In the genomic region with DNA sequence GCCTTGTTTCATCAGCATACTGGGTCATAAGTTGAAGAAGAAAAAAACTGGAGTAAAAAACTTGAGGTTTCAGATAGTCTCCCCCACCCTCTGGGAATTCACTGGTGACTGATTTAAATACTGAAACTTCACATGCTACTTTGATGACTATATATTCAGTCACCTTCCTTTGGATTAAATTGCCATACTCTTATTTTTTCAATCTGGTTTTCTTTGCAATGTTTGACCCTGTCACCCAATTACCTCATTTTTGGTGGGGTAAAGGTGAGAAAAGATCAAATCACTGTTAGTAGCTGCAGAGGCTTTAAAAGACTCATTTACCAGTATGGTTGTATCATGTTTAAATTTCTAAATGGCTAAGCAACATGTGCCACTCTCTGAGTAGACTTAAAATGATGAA, we compare ENCODE assay signal across 15 cellular contexts.
DNase-seq lines count a peak whose midpoint lies in the region; ATAC-seq, FAIRE-seq and TF ChIP-seq lines count a peak whose summit lies in the region.
"Had no signal": no experiment of that assay in that cellular context is flagged by ENCODE, and none has a peak within 500 bp of the region (broad histone marks: within the 10 kb centered on the region; RNA-seq: fewer than 3 reads in every experiment).

No MANE protein-coding gene starts in this region.

- H3K4me1 Mint-ChIP-seq in CD14-positive monocyte, result no peaks in the 10 kb centered on the region

- H3K36me3 ChIP-seq in DOHH2 (ENCODE audit: control insufficient read depth, low read length) (no peaks in the 10 kb centered on the region), small intestine (ENCODE audit: control insufficient read depth in 2 of 2, insufficient read depth in 2 of 2, low read length in 2 of 2) (no peaks in the 10 kb centered on the region)
- H3K36me3 ChIP-seq: upper lobe of right lung had no signal

- H3F3A ChIP-seq in DOHH2 (ENCODE audit: control insufficient read depth, insufficient read depth), result peaks cover 21% of the 10 kb centered on the region

- H3K36me3 Mint-ChIP-seq in CD14-positive monocyte, result no peaks in the 10 kb centered on the region

- H3K27ac Mint-ChIP-seq in CD14-positive monocyte, result no peak overlapping the region
- H3K27ac Mint-ChIP-seq: HFFc6 had no signal

- H3K27ac ChIP-seq in DOHH2 (ENCODE audit: low read depth, low read length), result no peak overlapping the region
- no peak overlapping the region for H3K27ac ChIP-seq in small intestine (ENCODE audit: low read depth in 1 of 2, low read length in 1 of 2)
- H3K27ac ChIP-seq: upper lobe of right lung had no signal

- H3K4me1 ChIP-seq in DOHH2 (ENCODE audit: control insufficient read depth, low read length), result peaks cover 62% of the 10 kb centered on the region
- no peaks in the 10 kb centered on the region for H3K4me1 ChIP-seq in small intestine (ENCODE audit: control insufficient read depth in 2 of 2, insufficient read depth in 1 of 2, low read depth in 1 of 2, low read length in 1 of 2)
- H3K4me1 ChIP-seq: upper lobe of right lung had no signal

- peaks cover 0 to 3% (median 2%) of the 10 kb centered on the region in 7 donors for H3K9me3 Mint-ChIP-seq in CD14-positive monocyte

- H3K27me3 Mint-ChIP-seq in CD14-positive monocyte (ENCODE audit: low read depth in 3 of 3), result no peaks in the 10 kb centered on the region

- no peaks in the 10 kb centered on the region for H3K9me3 ChIP-seq in DOHH2 (ENCODE audit: control insufficient read depth, insufficient read depth, low read length)
- H3K9me3 ChIP-seq in small intestine (ENCODE audit: control insufficient read depth, low read depth), result no peaks in the 10 kb centered on the region
- H3K9me3 ChIP-seq: upper lobe of right lung had no signal

- no peaks in the 10 kb centered on the region for H3K27me3 ChIP-seq in DOHH2 (ENCODE audit: control insufficient read depth, low read length)
- H3K27me3 ChIP-seq in small intestine (ENCODE audit: control insufficient read depth in 2 of 2, insufficient read depth in 2 of 2, low read length in 2 of 2), result no peaks in the 10 kb centered on the region
- H3K27me3 ChIP-seq: upper lobe of right lung had no signal

- peak; percentile 56 for FAIRE-seq in GM19239 (lab: Jason Lieb, UNC)
- no peak for FAIRE-seq in small intestine (lab: Jason Lieb, UNC)

- DNase-seq in GM19239 (ENCODE audit: insufficient read length, low spot score) (peak; percentile 9), CD14-positive monocyte (ENCODE audit: low spot score) (no peak), small intestine (no peak)
- DNase-seq in effector CD4-positive, alpha-beta T cell, result no peak
- no peak for DNase-seq in stimulated activated CD4-positive, alpha-beta T cell treated with anti-CD3 and anti-CD28 coated beads, Interleukin-1b, Interleukin-23, amount 100 ng/mL, for 48 hours
- DNase-seq: amygdala, HFFc6, islet precursor cell, NCI-H1694 treated with DMSO at 0.1 percent for 48 hours, Right ventricle myocardium superior, upper lobe of right lung had no signal

- H3K4me3 Mint-ChIP-seq in CD14-positive monocyte, result no peak overlapping the region
- H3K4me3 Mint-ChIP-seq: HFFc6 had no signal

- no peak for TF ChIP-seq CTCF in DOHH2 (IDR thresholded peaks at IDR 0.05; ENCODE audit: low read depth, low read length, poor library complexity, severe bottlenecking)
- TF ChIP-seq CTCF in CD14-positive monocyte (IDR thresholded peaks at IDR 0.05), result no peak

- intact Hi-C loops in CD14-positive monocyte (cut with micrococcal nuclease), result no loop called here

- H3K9me2 ChIP-seq in DOHH2 (replicated peaks; ENCODE audit: control insufficient read depth, low read length), result no peaks in the 10 kb centered on the region

- no peaks in the 10 kb centered on the region for H3K79me2 ChIP-seq in DOHH2 (ENCODE audit: control insufficient read depth, low read length)

- H3K4me2 ChIP-seq in DOHH2 (ENCODE audit: low read length), result peak overlapping the region; percentile 6; the same call in 1 of the 2 replicates

- H4K20me1 ChIP-seq in DOHH2 (ENCODE audit: control insufficient read depth, insufficient read depth, low read depth, low read length), result no peaks in the 10 kb centered on the region

- ATAC-seq in HG02798 (IDR thresholded peaks at IDR 0.05; ENCODE audit: poor library complexity, unreplicated experiment) (peak; percentile 73), HG03558 (IDR thresholded peaks at IDR 0.05; ENCODE audit: extremely low read depth, unreplicated experiment) (peak; percentile 62)
- ATAC-seq: activated CD4-positive, CD25-positive, alpha-beta regulatory T cell treated with anti-CD3 and anti-CD28 coated beads, Interleukin-2, amount 50 U/mL, for 24 hours; upper lobe of right lung had no signal

- H3K4me3 ChIP-seq in DOHH2 (ENCODE audit: low read length) (no peak overlapping the region), small intestine (ENCODE audit: low read depth in 1 of 2, low read length in 2 of 2) (no peak overlapping the region)
